8 cellular contexts compared by ENCODE assay signal in the genomic region with DNA sequence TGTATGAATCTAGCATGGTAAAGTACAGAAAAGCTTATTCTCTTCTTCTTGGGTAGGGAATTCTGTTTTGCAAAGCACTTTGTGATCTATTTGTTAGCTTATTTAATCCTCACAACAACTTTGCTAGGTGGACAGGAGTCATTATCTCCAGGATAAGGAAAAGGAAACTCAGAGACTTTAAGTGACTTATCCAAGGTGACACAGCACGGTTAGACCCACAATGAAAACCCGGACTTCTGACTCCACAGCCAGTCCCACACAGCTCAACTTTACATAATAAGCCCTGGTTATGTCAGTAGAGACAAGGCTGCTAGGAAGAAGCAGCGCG. TPM values are rescaled to one million over a fixed set of nuclear protein-coding genes. Genes with fewer than 3 reads are reported as not detected.
DNase-seq lines count a peak whose midpoint lies in the region; ATAC-seq, FAIRE-seq and TF ChIP-seq lines count a peak whose summit lies in the region.

No MANE protein-coding gene starts in this region.

- no peak for TF ChIP-seq CTCF in bronchial epithelial cell (IDR thresholded peaks at IDR 0.05; ENCODE audit: insufficient read depth, low read length, severe bottlenecking)

- H3K36me3 Mint-ChIP-seq in stimulated activated naive CD8-positive, alpha-beta T cell treated with anti-CD3 and anti-CD28 coated beads, Interleukin-15, Interleukin-2, amounts not matched to agents 100 ng/mL and 50 ng/mL, for 24 hours (ENCODE audit: low read depth): peaks cover under 1% of the 10 kb centered on the region

- peaks cover 25% of the 10 kb centered on the region for H3K4me1 ChIP-seq in mononuclear cell (ENCODE audit: insufficient read depth, low read length)
- peaks cover 4 to 9% of the 10 kb centered on the region in 2 donors for H3K4me1 ChIP-seq in aorta (ENCODE audit: control insufficient read depth in 1 of 2, insufficient read depth in 2 of 2, low read length in 2 of 2)

- H3K4me3 ChIP-seq in bronchial epithelial cell (ENCODE audit: low read depth, low read length) (peak overlapping the region; percentile 77), mononuclear cell (ENCODE audit: low read length) (peak overlapping the region; percentile 75), aorta (ENCODE audit: low read length in 2 of 2) (peak overlapping the region; percentile 49 to 90)

- H3K27me3 Mint-ChIP-seq in stimulated activated naive CD8-positive, alpha-beta T cell treated with anti-CD3 and anti-CD28 coated beads, Interleukin-15, Interleukin-2, amounts not matched to agents 100 ng/mL and 50 ng/mL, for 24 hours: no peaks in the 10 kb centered on the region

- intact Hi-C loops in aorta (cut with DNase I): loop anchor here in 1 of 2 donors (5.0 kb wide), 1 partner anchor 147 kb away; a partner anchor contains a TSS

- no peak for DNase-seq in stimulated activated naive CD8-positive, alpha-beta T cell treated with anti-CD3 and anti-CD28 coated beads, Interleukin-15, Interleukin-2, amounts not matched to agents 100 U/mL and 50 U/mL, for 24 hours
- DNase-seq in bronchial epithelial cell (ENCODE audit: low read depth) (no peak), aorta (no peak), NCI-H1105 (lab: John Stamatoyannopoulos, UW) (no peak), NCI-H526 (lab: John Stamatoyannopoulos, UW) (no peak)

- peak overlapping the region; percentile 90 for H3K4me3 Mint-ChIP-seq in stimulated activated naive CD8-positive, alpha-beta T cell treated with anti-CD3 and anti-CD28 coated beads, Interleukin-15, Interleukin-2, amounts not matched to agents 100 ng/mL and 50 ng/mL, for 24 hours

- WGBS in aorta, 2 donors: 2% methylated on average over 4 of the region's 4 CpGs

- H3K27me3 ChIP-seq in bronchial epithelial cell (ENCODE audit: control insufficient read depth, insufficient read depth, low read length): no peaks in the 10 kb centered on the region
- H3K27me3 ChIP-seq in mononuclear cell (ENCODE audit: insufficient read depth, low read length): no peaks in the 10 kb centered on the region
- no peaks in the 10 kb centered on the region for H3K27me3 ChIP-seq in aorta (ENCODE audit: control insufficient read depth in 1 of 2, insufficient read depth in 2 of 2, low read length in 1 of 2)

- no peak for ATAC-seq in stimulated activated naive CD8-positive, alpha-beta T cell treated with anti-CD3 and anti-CD28 coated beads, Interleukin-15, Interleukin-2, amounts not matched to agents 100 U/mL and 50 U/mL, for 24 hours
- no peak for ATAC-seq in aorta (ENCODE audit: low FRiP score)
- ATAC-seq in GM19467 (IDR thresholded peaks at IDR 0.05; ENCODE audit: unreplicated experiment): no peak

- H3K27ac Mint-ChIP-seq in stimulated activated naive CD8-positive, alpha-beta T cell treated with anti-CD3 and anti-CD28 coated beads, Interleukin-15, Interleukin-2, amounts not matched to agents 100 ng/mL and 50 ng/mL, for 24 hours: peak overlapping the region; percentile 93

- peaks cover 13% of the 10 kb centered on the region for H3K4me1 Mint-ChIP-seq in stimulated activated naive CD8-positive, alpha-beta T cell treated with anti-CD3 and anti-CD28 coated beads, Interleukin-15, Interleukin-2, amounts not matched to agents 100 ng/mL and 50 ng/mL, for 24 hours (ENCODE audit: low read depth)

- H3K27ac ChIP-seq in aorta (ENCODE audit: low read depth in 1 of 2, low read length in 2 of 2): no peak overlapping the region

- FAIRE-seq in bronchial epithelial cell (lab: Jason Lieb, UNC): no peak

- H3K9me3 Mint-ChIP-seq in stimulated activated naive CD8-positive, alpha-beta T cell treated with anti-CD3 and anti-CD28 coated beads, Interleukin-15, Interleukin-2, amounts not matched to agents 100 ng/mL and 50 ng/mL, for 24 hours: no peaks in the 10 kb centered on the region

- H3K9me3 ChIP-seq in mononuclear cell (ENCODE audit: low read depth, low read length): no peaks in the 10 kb centered on the region
- no peaks in the 10 kb centered on the region for H3K9me3 ChIP-seq in aorta (ENCODE audit: control insufficient read depth, low read length)

- peaks cover 3% of the 10 kb centered on the region for H3K36me3 ChIP-seq in bronchial epithelial cell (ENCODE audit: control insufficient read depth, insufficient read depth, low read length)
- no peaks in the 10 kb centered on the region for H3K36me3 ChIP-seq in aorta (ENCODE audit: control insufficient read depth in 1 of 2, insufficient read depth in 2 of 2, low read length in 1 of 2)

RNA-seq across cellular contexts. Expression of a gene that starts 0.4 kb away (rescaled TPM):
- 9.7 and 20.4 TPM in 2 replicates for total RNA-seq in bronchial epithelial cell
- total RNA-seq in mononuclear cell: 71.6 TPM
- total RNA-seq in aorta: 10 to 100 TPM; 84.4 to 91.1 TPM
- polyA plus RNA-seq in aorta: 100 to 1,000 TPM; 183 to 191 TPM
